Comparison of ENCODE assay signal across 18 cellular contexts in the genomic region with DNA sequence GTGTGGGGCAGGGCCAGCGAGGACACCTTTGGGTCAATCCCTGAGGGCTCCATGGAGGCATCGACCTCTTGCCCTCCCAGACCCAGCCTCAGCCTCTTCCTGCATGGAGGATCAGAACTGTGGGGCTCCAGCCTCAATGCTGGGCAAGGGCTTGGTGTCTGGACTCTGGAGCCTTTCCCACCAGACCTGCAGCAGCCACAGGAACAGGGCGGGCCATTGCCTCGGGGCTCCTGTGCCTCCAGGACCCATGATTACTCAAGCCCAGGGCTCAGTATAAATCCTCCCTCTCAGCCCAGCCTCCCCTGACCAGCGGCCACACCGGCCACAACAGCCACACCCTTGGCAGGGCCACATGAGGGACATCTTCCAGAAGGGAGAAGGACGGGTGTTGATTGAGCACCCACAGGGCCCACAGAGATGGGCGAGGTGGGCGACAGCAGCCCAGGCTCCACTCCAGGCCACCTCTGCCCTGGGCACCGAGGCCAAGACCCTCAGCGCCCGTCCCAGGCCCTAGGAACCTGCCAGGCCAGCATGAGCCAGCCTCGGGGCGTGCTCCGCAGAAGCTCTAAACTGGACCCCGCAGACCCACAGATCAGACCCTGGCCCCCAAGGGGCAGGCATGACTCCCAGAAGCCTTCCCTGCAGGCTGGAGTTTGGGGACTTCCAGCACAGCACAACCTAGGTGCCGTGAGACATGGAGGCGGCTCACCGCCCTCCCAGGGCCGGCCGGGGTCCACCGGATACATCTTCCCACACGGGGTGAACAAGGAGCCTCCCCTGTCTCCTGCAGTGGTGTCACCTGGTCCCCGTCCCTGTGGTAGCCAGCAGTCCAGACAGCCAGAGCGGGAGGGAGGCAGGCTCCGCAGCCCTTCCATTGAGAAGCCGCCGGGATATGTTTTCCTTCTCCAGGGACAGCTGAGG. TPM values are rescaled to one million over a fixed set of nuclear protein-coding genes. Genes with fewer than 3 reads are reported as not detected.
DNase-seq lines count a peak whose midpoint lies in the region; ATAC-seq and TF ChIP-seq lines count a peak whose summit lies in the region.
"Had no signal": no experiment of that assay in that cellular context is flagged by ENCODE, and none has a peak within 500 bp of the region (broad histone marks: within the 10 kb centered on the region; RNA-seq: fewer than 3 reads in every experiment).

No MANE protein-coding gene starts in this region.

- H2BK12ac ChIP-seq in mesenchymal stem cell (ENCODE audit: low read length in 2 of 2): peak overlapping the region in 1 of 2 experiments; percentile 66

- peak; percentile 56 to 67 (median 61) for DNase-seq in right cardiac atrium
- no peak for DNase-seq in right atrium auricular region (ENCODE audit: low spot score)
- DNase-seq in RWPE1 (ENCODE audit: low spot score): no peak
- no peak for DNase-seq in mesenchymal stem cell
- DNase-seq in GM19238 (ENCODE audit: insufficient read length, low spot score): no peak
- DNase-seq in GF-D8 (lab: John Stamatoyannopoulos, UW): no peak
- DNase-seq in cerebellum (ENCODE audit: low spot score): no peak
- DNase-seq: activated naive CD4-positive, alpha-beta T cell; AML-193; hippocampal formation; MV-4-11 had no signal

- H3K9me3 ChIP-seq in right cardiac atrium (ENCODE audit: control insufficient read depth, low read length): no peaks in the 10 kb centered on the region
- no peaks in the 10 kb centered on the region for H3K9me3 ChIP-seq in right atrium auricular region
- H3K9me3 ChIP-seq in mesenchymal stem cell (ENCODE audit: control insufficient read depth, low read length): no peaks in the 10 kb centered on the region
- H3K9me3 ChIP-seq: ovary, SJCRH30, vagina had no signal

- CTCF ChIA-PET in RWPE1 (lab: Yijun Ruan, JAX): no interaction called here

- no peak overlapping the region for H3K4me3 ChIP-seq in right cardiac atrium (ENCODE audit: low read length)
- no peak overlapping the region for H3K4me3 ChIP-seq in right atrium auricular region
- no peak overlapping the region for H3K4me3 ChIP-seq in mesenchymal stem cell (ENCODE audit: insufficient read depth in 1 of 2, low read depth in 1 of 2, low read length in 2 of 2)
- H3K4me3 ChIP-seq: lung had no signal

- H3K4ac ChIP-seq in mesenchymal stem cell (ENCODE audit: low read depth in 1 of 2, low read length in 2 of 2): peak overlapping the region; percentile 21 to 74

- H3K27ac ChIP-seq in right cardiac atrium (ENCODE audit: low read length) (no peak overlapping the region), right atrium auricular region (peak overlapping the region in 1 of 2 donors; percentile 31), RWPE1 (peak overlapping the region; percentile 73), mesenchymal stem cell (ENCODE audit: low read length, poor library complexity, severe bottlenecking) (peak overlapping the region; percentile 93)
- H3K27ac ChIP-seq: epithelial cell of prostate had no signal

- H3K79me1 ChIP-seq in mesenchymal stem cell (replicated peaks; ENCODE audit: low read length, poor library complexity, severe bottlenecking): no peaks in the 10 kb centered on the region

- H4K8ac ChIP-seq in mesenchymal stem cell (ENCODE audit: low read length): peak overlapping the region; percentile 39

- no peaks in the 10 kb centered on the region for H3K27me3 ChIP-seq in right cardiac atrium (ENCODE audit: control insufficient read depth, insufficient read depth)
- no peaks in the 10 kb centered on the region for H3K27me3 ChIP-seq in right atrium auricular region
- H3K27me3 ChIP-seq in mesenchymal stem cell (ENCODE audit: control insufficient read depth in 1 of 2, insufficient read depth in 1 of 2, low read length in 2 of 2): no peaks in the 10 kb centered on the region
- H3K27me3 ChIP-seq: ovary, SJCRH30, vagina had no signal

- intact Hi-C loops in right cardiac atrium (cut with DNase I): no loop called here

- no peaks in the 10 kb centered on the region for H3K36me3 ChIP-seq in right atrium auricular region
- H3K36me3 ChIP-seq in mesenchymal stem cell (ENCODE audit: control insufficient read depth in 1 of 2, insufficient read depth in 2 of 2, low read depth in 1 of 2, low read length in 2 of 2): peaks cover 1 to 27% of the 10 kb centered on the region in 2 experiments
- H3K36me3 ChIP-seq: ovary, SJCRH30, vagina had no signal

- POLR2A ChIA-PET in RWPE1 (lab: Yijun Ruan, JAX; ENCODE audit: low non-redundant PET): no interaction called here

- no peak overlapping the region for H2BK120ac ChIP-seq in mesenchymal stem cell (ENCODE audit: low read depth, low read length)

- peak overlapping the region; percentile 68 to 75 for H3K18ac ChIP-seq in mesenchymal stem cell (ENCODE audit: low read depth in 1 of 2, low read length in 2 of 2)

- peak overlapping the region; percentile 76 for H2AK5ac ChIP-seq in mesenchymal stem cell (ENCODE audit: low read length, severe bottlenecking)

- H2AFZ ChIP-seq in mesenchymal stem cell (ENCODE audit: low read depth, low read length): no peak overlapping the region

- peak overlapping the region in 1 of 2 experiments; percentile 49 for H3K14ac ChIP-seq in mesenchymal stem cell (ENCODE audit: low read length in 2 of 2)

- peaks cover 37% of the 10 kb centered on the region for H3K4me1 ChIP-seq in right cardiac atrium (ENCODE audit: control insufficient read depth, insufficient read depth, low read length)
- peaks cover 0 to 82% of the 10 kb centered on the region in 2 donors for H3K4me1 ChIP-seq in right atrium auricular region
- peaks cover 82% of the 10 kb centered on the region for H3K4me1 ChIP-seq in mesenchymal stem cell (ENCODE audit: control insufficient read depth, insufficient read depth, low read depth, low read length)

- H2BK15ac ChIP-seq in mesenchymal stem cell (ENCODE audit: low read depth, poor library complexity, severe bottlenecking): peak overlapping the region; percentile 17

- no peak overlapping the region for H3K23ac ChIP-seq in mesenchymal stem cell (ENCODE audit: low read length in 2 of 2)

- peak overlapping the region; percentile 60 for H4K91ac ChIP-seq in mesenchymal stem cell (ENCODE audit: low read length)

- no peak for ATAC-seq in right cardiac atrium
- ATAC-seq in HG03378 (IDR thresholded peaks at IDR 0.05; ENCODE audit: unreplicated experiment): no peak
- ATAC-seq: activated CD8-positive, alpha-beta memory T cell treated with anti-CD3 and anti-CD28 coated beads, Interleukin-2, amount 10 ng/mL, durations not matched to agents 7 days and 5 days had no signal

- peak overlapping the region; percentile 48 for H2BK5ac ChIP-seq in mesenchymal stem cell (ENCODE audit: low read depth, low read length, poor library complexity, severe bottlenecking)

- peak overlapping the region; percentile 43 for H3K9ac ChIP-seq in mesenchymal stem cell (ENCODE audit: low read length)

- TF ChIP-seq CTCF in right atrium auricular region (IDR thresholded peaks at IDR 0.05) (no peak), RWPE1 (conservative IDR thresholded peaks at IDR 0.05; ENCODE audit: low read depth) (no peak)

- H3K4me2 ChIP-seq in mesenchymal stem cell (ENCODE audit: low read length, poor library complexity, severe bottlenecking): no peak overlapping the region

- WGBS in right cardiac atrium: 73% methylated on average over 28 of the region's 28 CpGs
- 91% methylated on average over 28 of the region's 28 CpGs for WGBS in mesenchymal stem cell

RNA-seq across cellular contexts. Expression of a gene that starts 25.1 kb away (rescaled TPM):
- 100 to 1,000 TPM; 137 to 166 (median 146) TPM for total RNA-seq in right cardiac atrium
- 66.4 TPM for polyA plus RNA-seq in right cardiac atrium
- 100 to 1,000 TPM in 1 of 2 donors, 10 to 100 TPM in 1; 62.9 to 104 TPM for total RNA-seq in right atrium auricular region
- 120 TPM for polyA plus RNA-seq in mesenchymal stem cell (2013, experiment 1 of 2)
- polyA plus RNA-seq in mesenchymal stem cell (2013, experiment 2 of 2): 113 TPM
- 34.7 TPM for total RNA-seq in cerebellum

Comparison
In these comparisons a context has a peak if more than half of its experiments do, and no peak if none do; other contexts are left out.
1. DNase-seq: peak in right cardiac atrium (3 of 3); none in right atrium auricular region (single experiment), RWPE1 (single experiment), mesenchymal stem cell (single experiment), GM19238 (single experiment), GF-D8 (single experiment) and cerebellum (single experiment).